ENCODE assay signal across 15 cellular contexts in genomic region chr2:127185720-127186119, GRCh38. TPM values are rescaled to one million over a fixed set of nuclear protein-coding genes. Genes with fewer than 3 reads are reported as not detected.
"Had no signal": no experiment of that assay in that cellular context is flagged by ENCODE, and none has a peak within 500 bp of the region (broad histone marks: within the 10 kb centered on the region; RNA-seq: fewer than 3 reads in every experiment).

No MANE protein-coding gene starts in this region.

- DNase-seq: heart right ventricle; hypothalamus; kidney glomerular epithelial cell; natural killer cell; pancreas; right lobe of liver; stimulated activated CD4-positive, alpha-beta T cell treated with anti-CD3 and anti-CD28 coated beads, Interleukin-4, amount 100 ng/mL, for 4 hours; stimulated activated naive CD4-positive, alpha-beta T cell; trophoblast cell had no signal

- ATAC-seq: esophagus mucosa, gastrocnemius medialis, natural killer cell, pancreas had no signal

- H3K9me3 ChIP-seq: gastrocnemius medialis, pancreas, prostate gland, right lobe of liver had no signal

- H3K27me3 ChIP-seq: gastrocnemius medialis, pancreas, right lobe of liver had no signal

- H3K4me1 Mint-ChIP-seq: mesothelial cell of epicardium had no signal

- H3K27ac ChIP-seq: gastrocnemius medialis, heart right ventricle, pancreas, prostate gland, right lobe of liver had no signal

- H3K27ac Mint-ChIP-seq: mesothelial cell of epicardium, natural killer cell had no signal

- H3K36me3 ChIP-seq: gastrocnemius medialis, heart right ventricle, pancreas, prostate gland, right lobe of liver had no signal

- H3K4me3 Mint-ChIP-seq: central memory CD8-positive, alpha-beta T cell; mesothelial cell of epicardium; natural killer cell; neural crest cell had no signal

- H3K4me1 ChIP-seq: gastrocnemius medialis, pancreas, prostate gland, right lobe of liver had no signal

- H3K4me3 ChIP-seq: gastrocnemius medialis, heart right ventricle, pancreas, prostate gland, right lobe of liver had no signal

RNA-seq across cellular contexts. Expression of gene CYP27C1, which starts 34.4 kb away (rescaled TPM):
- total RNA-seq: gastrocnemius medialis, natural killer cell had no signal
